1 cellular context compared by ENCODE assay signal in the genomic region with DNA sequence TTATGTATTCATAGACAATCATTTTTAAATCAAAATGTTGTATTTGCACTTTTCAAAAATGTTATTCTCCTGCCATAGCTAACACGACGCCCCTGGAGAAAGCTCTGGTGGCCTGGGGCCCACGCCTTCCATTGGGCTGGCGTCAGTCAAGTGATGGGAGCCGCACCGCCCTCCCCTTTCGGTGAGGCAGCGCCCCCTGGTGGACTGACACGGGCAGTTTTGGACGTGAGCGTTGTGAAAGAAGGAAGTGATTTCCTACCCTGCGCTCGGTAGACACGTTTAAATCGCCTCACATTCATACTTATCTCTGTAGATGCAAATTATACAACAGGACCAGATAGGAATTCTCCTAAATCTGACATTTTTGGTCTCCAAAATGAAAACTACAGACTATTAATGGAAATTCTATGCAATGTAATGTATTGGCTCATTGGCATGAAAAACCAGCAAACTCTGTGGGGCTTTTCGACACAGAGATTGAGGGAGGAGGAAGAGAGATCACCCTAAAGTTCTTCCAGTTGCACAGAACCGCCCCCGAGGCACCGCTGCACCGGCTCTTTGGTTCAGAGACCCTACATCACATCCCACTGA.
TF ChIP-seq lines count a peak whose summit lies in the region.

No MANE protein-coding gene starts in this region.

TF ChIP-seq in GM23338, 12 proteins besides CTCF, POLR2A, EP300 and RAD21 (continued from another document):
- TF ChIP-seq, protein P1, sequence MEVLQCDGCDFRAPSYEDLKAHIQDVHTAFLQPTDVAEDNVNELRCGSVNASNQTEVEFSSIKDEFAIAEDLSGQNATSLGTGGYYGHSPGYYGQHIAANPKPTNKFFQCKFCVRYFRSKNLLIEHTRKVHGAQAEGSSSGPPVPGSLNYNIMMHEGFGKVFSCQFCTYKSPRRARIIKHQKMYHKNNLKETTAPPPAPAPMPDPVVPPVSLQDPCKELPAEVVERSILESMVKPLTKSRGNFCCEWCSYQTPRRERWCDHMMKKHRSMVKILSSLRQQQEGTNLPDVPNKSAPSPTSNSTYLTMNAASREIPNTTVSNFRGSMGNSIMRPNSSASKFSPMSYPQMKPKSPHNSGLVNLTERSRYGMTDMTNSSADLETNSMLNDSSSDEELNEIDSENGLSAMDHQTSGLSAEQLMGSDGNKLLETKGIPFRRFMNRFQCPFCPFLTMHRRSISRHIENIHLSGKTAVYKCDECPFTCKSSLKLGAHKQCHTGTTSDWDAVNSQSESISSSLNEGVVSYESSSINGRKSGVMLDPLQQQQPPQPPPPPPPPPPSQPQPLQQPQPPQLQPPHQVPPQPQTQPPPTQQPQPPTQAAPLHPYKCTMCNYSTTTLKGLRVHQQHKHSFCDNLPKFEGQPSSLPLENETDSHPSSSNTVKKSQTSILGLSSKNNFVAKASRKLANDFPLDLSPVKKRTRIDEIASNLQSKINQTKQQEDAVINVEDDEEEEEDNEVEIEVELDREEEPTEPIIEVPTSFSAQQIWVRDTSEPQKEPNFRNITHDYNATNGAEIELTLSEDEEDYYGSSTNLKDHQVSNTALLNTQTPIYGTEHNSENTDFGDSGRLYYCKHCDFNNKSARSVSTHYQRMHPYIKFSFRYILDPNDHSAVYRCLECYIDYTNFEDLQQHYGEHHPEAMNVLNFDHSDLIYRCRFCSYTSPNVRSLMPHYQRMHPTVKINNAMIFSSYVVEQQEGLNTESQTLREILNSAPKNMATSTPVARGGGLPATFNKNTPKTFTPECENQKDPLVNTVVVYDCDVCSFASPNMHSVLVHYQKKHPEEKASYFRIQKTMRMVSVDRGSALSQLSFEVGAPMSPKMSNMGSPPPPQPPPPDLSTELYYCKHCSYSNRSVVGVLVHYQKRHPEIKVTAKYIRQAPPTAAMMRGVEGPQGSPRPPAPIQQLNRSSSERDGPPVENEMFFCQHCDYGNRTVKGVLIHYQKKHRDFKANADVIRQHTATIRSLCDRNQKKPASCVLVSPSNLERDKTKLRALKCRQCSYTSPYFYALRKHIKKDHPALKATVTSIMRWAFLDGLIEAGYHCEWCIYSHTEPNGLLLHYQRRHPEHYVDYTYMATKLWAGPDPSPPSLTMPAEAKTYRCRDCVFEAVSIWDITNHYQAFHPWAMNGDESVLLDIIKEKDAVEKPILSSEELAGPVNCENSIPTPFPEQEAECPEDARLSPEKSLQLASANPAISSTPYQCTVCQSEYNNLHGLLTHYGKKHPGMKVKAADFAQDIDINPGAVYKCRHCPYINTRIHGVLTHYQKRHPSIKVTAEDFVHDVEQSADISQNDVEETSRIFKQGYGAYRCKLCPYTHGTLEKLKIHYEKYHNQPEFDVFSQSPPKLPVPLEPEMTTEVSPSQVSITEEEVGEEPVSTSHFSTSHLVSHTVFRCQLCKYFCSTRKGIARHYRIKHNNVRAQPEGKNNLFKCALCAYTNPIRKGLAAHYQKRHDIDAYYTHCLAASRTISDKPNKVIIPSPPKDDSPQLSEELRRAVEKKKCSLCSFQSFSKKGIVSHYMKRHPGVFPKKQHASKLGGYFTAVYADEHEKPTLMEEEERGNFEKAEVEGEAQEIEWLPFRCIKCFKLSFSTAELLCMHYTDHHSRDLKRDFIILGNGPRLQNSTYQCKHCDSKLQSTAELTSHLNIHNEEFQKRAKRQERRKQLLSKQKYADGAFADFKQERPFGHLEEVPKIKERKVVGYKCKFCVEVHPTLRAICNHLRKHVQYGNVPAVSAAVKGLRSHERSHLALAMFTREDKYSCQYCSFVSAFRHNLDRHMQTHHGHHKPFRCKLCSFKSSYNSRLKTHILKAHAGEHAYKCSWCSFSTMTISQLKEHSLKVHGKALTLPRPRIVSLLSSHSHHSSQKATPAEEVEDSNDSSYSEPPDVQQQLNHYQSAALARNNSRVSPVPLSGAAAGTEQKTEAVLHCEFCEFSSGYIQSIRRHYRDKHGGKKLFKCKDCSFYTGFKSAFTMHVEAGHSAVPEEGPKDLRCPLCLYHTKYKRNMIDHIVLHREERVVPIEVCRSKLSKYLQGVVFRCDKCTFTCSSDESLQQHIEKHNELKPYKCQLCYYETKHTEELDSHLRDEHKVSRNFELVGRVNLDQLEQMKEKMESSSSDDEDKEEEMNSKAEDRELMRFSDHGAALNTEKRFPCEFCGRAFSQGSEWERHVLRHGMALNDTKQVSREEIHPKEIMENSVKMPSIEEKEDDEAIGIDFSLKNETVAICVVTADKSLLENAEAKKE (CRISPR knock-in tag; IDR thresholded peaks at IDR 0.05): no peak
- TF ChIP-seq ZNF331 (CRISPR knock-in tag; IDR thresholded peaks at IDR 0.05; ENCODE audit: low read depth) (no peak), NANOG (IDR thresholded peaks at IDR 0.05; ENCODE audit: borderline replicate concordance) (no peak), CREB1 (CRISPR knock-in tag; IDR thresholded peaks at IDR 0.05; ENCODE audit: low read depth) (no peak), POLR2AphosphoS5 (IDR thresholded peaks at IDR 0.05; ENCODE audit: low read depth) (no peak)
- TF ChIP-seq, protein P2, sequence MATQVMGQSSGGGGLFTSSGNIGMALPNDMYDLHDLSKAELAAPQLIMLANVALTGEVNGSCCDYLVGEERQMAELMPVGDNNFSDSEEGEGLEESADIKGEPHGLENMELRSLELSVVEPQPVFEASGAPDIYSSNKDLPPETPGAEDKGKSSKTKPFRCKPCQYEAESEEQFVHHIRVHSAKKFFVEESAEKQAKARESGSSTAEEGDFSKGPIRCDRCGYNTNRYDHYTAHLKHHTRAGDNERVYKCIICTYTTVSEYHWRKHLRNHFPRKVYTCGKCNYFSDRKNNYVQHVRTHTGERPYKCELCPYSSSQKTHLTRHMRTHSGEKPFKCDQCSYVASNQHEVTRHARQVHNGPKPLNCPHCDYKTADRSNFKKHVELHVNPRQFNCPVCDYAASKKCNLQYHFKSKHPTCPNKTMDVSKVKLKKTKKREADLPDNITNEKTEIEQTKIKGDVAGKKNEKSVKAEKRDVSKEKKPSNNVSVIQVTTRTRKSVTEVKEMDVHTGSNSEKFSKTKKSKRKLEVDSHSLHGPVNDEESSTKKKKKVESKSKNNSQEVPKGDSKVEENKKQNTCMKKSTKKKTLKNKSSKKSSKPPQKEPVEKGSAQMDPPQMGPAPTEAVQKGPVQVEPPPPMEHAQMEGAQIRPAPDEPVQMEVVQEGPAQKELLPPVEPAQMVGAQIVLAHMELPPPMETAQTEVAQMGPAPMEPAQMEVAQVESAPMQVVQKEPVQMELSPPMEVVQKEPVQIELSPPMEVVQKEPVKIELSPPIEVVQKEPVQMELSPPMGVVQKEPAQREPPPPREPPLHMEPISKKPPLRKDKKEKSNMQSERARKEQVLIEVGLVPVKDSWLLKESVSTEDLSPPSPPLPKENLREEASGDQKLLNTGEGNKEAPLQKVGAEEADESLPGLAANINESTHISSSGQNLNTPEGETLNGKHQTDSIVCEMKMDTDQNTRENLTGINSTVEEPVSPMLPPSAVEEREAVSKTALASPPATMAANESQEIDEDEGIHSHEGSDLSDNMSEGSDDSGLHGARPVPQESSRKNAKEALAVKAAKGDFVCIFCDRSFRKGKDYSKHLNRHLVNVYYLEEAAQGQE (IDR thresholded peaks at IDR 0.05; ENCODE audit: unreplicated experiment): no peak
TF ChIP-seq in GM23338: peak in this region for 0.
